Comparison of ENCODE assay signal across 19 cellular contexts in genomic region chr10:63008491-63008890, GRCh38.
DNase-seq lines count a peak whose midpoint lies in the region; ATAC-seq and TF ChIP-seq lines count a peak whose summit lies in the region.
"Had no signal": no experiment of that assay in that cellular context is flagged by ENCODE, and none has a peak within 500 bp of the region (broad histone marks: within the 10 kb centered on the region; RNA-seq: fewer than 3 reads in every experiment).

No MANE protein-coding gene starts in this region.

- TF ChIP-seq CTCF in OCI-LY7 (conservative IDR thresholded peaks at IDR 0.05; ENCODE audit: low read length) (peak; percentile 38), chondrocyte (IDR thresholded peaks at IDR 0.05) (peak; percentile 43), retinal pigment epithelial cell (conservative IDR thresholded peaks at IDR 0.05; ENCODE audit: low read depth, low read length) (peak; percentile 14), GM23338 (conservative IDR thresholded peaks at IDR 0.05; ENCODE audit: low read depth in 2 of 2) (no peak; a peak in 1 of 4 replicates)

- H3F3A ChIP-seq in GM23338 (replicated peaks; ENCODE audit: low read depth), result no peaks in the 10 kb centered on the region

- no peaks in the 10 kb centered on the region for H3K27me3 Mint-ChIP-seq in chondrocyte (ENCODE audit: low read depth)
- H3K27me3 Mint-ChIP-seq in GM23338 (ENCODE audit: insufficient read depth, low read depth, poor library complexity), result no peaks in the 10 kb centered on the region

- H3K9me3 Mint-ChIP-seq in chondrocyte (ENCODE audit: low read depth) (peaks cover 6% of the 10 kb centered on the region), GM23338 (no peaks in the 10 kb centered on the region)
- H3K9me3 Mint-ChIP-seq: CD14-positive monocyte had no signal

- H3K36me3 ChIP-seq in OCI-LY7 (ENCODE audit: insufficient read depth, low read length) (no peaks in the 10 kb centered on the region), GM23338 (ENCODE audit: insufficient read depth) (no peaks in the 10 kb centered on the region), MG63 (no peaks in the 10 kb centered on the region)
- H3K36me3 ChIP-seq: SJSA1 had no signal

- no peak overlapping the region for H3K4me3 ChIP-seq in OCI-LY7 (ENCODE audit: low read depth, low read length, poor library complexity, severe bottlenecking)
- no peak overlapping the region for H3K4me3 ChIP-seq in retinal pigment epithelial cell (ENCODE audit: low read length)
- no peak overlapping the region for H3K4me3 ChIP-seq in GM23338
- no peak overlapping the region for H3K4me3 ChIP-seq in MG63
- H3K4me3 ChIP-seq: PC-9, SJSA1 had no signal

- intact Hi-C loops in OCI-LY7 (cut with micrococcal nuclease; ENCODE audit: unreplicated experiment), result loop anchor here (5.0 kb wide), 1 partner anchor 149 kb away; no protein-coding TSS in a partner anchor

- H3K4me3 Mint-ChIP-seq in chondrocyte (ENCODE audit: unreplicated experiment) (no peak overlapping the region), GM23338 (no peak overlapping the region)
- H3K4me3 Mint-ChIP-seq: CD14-positive monocyte had no signal

- no peaks in the 10 kb centered on the region for H3K36me3 Mint-ChIP-seq in chondrocyte (ENCODE audit: low read depth)
- no peaks in the 10 kb centered on the region for H3K36me3 Mint-ChIP-seq in GM23338 (ENCODE audit: low read depth)
- H3K36me3 Mint-ChIP-seq: CD14-positive monocyte had no signal

- no peak for ATAC-seq in GM23338
- no peak for ATAC-seq in HG03175 (IDR thresholded peaks at IDR 0.05; ENCODE audit: unreplicated experiment)

- no peak overlapping the region for H3K27ac Mint-ChIP-seq in chondrocyte (ENCODE audit: unreplicated experiment)
- H3K27ac Mint-ChIP-seq in GM23338, result no peak overlapping the region
- H3K27ac Mint-ChIP-seq: CD14-positive monocyte had no signal

- H3K27me3 ChIP-seq in GM23338 (ENCODE audit: insufficient read depth), result no peaks in the 10 kb centered on the region
- peaks cover 7% of the 10 kb centered on the region; the same call in 1 of the 2 replicates for H3K27me3 ChIP-seq in MG63
- H3K27me3 ChIP-seq: SJSA1 had no signal

- peak; percentile 57 for DNase-seq in HT1080 (ENCODE audit: low read depth)
- DNase-seq in OCI-LY7 (ENCODE audit: low spot score), result no peak
- no peak for DNase-seq in chondrocyte (ENCODE audit: low spot score)
- no peak for DNase-seq in retinal pigment epithelial cell (ENCODE audit: low read depth)
- no peak for DNase-seq in GM23338 (ENCODE audit: low spot score)
- no peak for DNase-seq in MG63
- DNase-seq: DND-41, H7, IMR-90, NCI-H1417 treated with DMSO at 0.1 percent for 48 hours, NCI-H187 treated with DMSO at 0.1 percent for 48 hours, NCI-H226, NCI-H524, NCI-H82, PC-9 had no signal

- no peaks in the 10 kb centered on the region for H3K4me1 Mint-ChIP-seq in chondrocyte (ENCODE audit: low read depth)
- H3K4me1 Mint-ChIP-seq in GM23338, result no peaks in the 10 kb centered on the region; the same call in 2 of the 3 replicates
- H3K4me1 Mint-ChIP-seq: CD14-positive monocyte had no signal

- BruUV-seq in OCI-LY7 (replicated peaks; lab: Mats Ljungman, UMichigan), result no TSS peak

- no peaks in the 10 kb centered on the region for H3K9me3 ChIP-seq in OCI-LY7 (ENCODE audit: low read length)
- H3K9me3 ChIP-seq in MG63, result no peaks in the 10 kb centered on the region
- H3K9me3 ChIP-seq: SJSA1 had no signal

- H2AFZ ChIP-seq in OCI-LY7 (ENCODE audit: low read length) (no peak overlapping the region), GM23338 (no peak overlapping the region)
- H2AFZ ChIP-seq: PC-9 had no signal

- H3K4me2 ChIP-seq in OCI-LY7 (ENCODE audit: low read length) (no peak overlapping the region), GM23338 (no peak overlapping the region)
- H3K4me2 ChIP-seq: PC-9 had no signal

- H4K20me1 ChIP-seq in OCI-LY7 (ENCODE audit: insufficient read depth, low read length) (no peaks in the 10 kb centered on the region), GM23338 (replicated peaks; ENCODE audit: insufficient read depth) (no peaks in the 10 kb centered on the region)

- POLR2A ChIA-PET in OCI-LY7 (lab: Charles Lee), result no interaction called here

- H3K4me1 ChIP-seq in OCI-LY7 (ENCODE audit: insufficient read depth, low read length, poor library complexity, severe bottlenecking) (no peaks in the 10 kb centered on the region), GM23338 (ENCODE audit: insufficient read depth) (no peaks in the 10 kb centered on the region)

- H3K79me2 ChIP-seq in OCI-LY7 (ENCODE audit: insufficient read depth, low read depth, low read length) (no peaks in the 10 kb centered on the region), GM23338 (replicated peaks; ENCODE audit: insufficient read depth) (no peaks in the 10 kb centered on the region)

- CTCF ChIA-PET in OCI-LY7 (lab: Charles Lee; ENCODE audit: unreplicated experiment), result no interaction called here

- no peak overlapping the region for H3K27ac ChIP-seq in OCI-LY7 (ENCODE audit: low read depth, low read length, poor library complexity, severe bottlenecking)
- no peak overlapping the region for H3K27ac ChIP-seq in GM23338 (ENCODE audit: low read depth)
- H3K27ac ChIP-seq: HL-60, PC-9, SJSA1 had no signal

- H3K9me2 ChIP-seq in OCI-LY7 (ENCODE audit: insufficient read depth, low read length) (no peaks in the 10 kb centered on the region), GM23338 (ENCODE audit: insufficient read depth) (no peaks in the 10 kb centered on the region)

TF ChIP-seq in GM23338, 12 proteins besides CTCF, POLR2A, EP300 and RAD21 (continues in another document):
- TF ChIP-seq EZH2phosphoT487 (IDR thresholded peaks at IDR 0.05; ENCODE audit: unreplicated experiment) (no peak), JUNB (IDR thresholded peaks at IDR 0.05; ENCODE audit: unreplicated experiment) (no peak), POLR2AphosphoS5 (IDR thresholded peaks at IDR 0.05; ENCODE audit: low read depth) (no peak), CREB1 (CRISPR knock-in tag; IDR thresholded peaks at IDR 0.05; ENCODE audit: low read depth) (no peak), NANOG (IDR thresholded peaks at IDR 0.05; ENCODE audit: borderline replicate concordance) (no peak), STAT1 (IDR thresholded peaks at IDR 0.05; ENCODE audit: unreplicated experiment) (no peak), ZNF114 (CRISPR knock-in tag; IDR thresholded peaks at IDR 0.05) (no peak), ZNF331 (CRISPR knock-in tag; IDR thresholded peaks at IDR 0.05; ENCODE audit: low read depth) (no peak)
- TF ChIP-seq, protein P1, sequence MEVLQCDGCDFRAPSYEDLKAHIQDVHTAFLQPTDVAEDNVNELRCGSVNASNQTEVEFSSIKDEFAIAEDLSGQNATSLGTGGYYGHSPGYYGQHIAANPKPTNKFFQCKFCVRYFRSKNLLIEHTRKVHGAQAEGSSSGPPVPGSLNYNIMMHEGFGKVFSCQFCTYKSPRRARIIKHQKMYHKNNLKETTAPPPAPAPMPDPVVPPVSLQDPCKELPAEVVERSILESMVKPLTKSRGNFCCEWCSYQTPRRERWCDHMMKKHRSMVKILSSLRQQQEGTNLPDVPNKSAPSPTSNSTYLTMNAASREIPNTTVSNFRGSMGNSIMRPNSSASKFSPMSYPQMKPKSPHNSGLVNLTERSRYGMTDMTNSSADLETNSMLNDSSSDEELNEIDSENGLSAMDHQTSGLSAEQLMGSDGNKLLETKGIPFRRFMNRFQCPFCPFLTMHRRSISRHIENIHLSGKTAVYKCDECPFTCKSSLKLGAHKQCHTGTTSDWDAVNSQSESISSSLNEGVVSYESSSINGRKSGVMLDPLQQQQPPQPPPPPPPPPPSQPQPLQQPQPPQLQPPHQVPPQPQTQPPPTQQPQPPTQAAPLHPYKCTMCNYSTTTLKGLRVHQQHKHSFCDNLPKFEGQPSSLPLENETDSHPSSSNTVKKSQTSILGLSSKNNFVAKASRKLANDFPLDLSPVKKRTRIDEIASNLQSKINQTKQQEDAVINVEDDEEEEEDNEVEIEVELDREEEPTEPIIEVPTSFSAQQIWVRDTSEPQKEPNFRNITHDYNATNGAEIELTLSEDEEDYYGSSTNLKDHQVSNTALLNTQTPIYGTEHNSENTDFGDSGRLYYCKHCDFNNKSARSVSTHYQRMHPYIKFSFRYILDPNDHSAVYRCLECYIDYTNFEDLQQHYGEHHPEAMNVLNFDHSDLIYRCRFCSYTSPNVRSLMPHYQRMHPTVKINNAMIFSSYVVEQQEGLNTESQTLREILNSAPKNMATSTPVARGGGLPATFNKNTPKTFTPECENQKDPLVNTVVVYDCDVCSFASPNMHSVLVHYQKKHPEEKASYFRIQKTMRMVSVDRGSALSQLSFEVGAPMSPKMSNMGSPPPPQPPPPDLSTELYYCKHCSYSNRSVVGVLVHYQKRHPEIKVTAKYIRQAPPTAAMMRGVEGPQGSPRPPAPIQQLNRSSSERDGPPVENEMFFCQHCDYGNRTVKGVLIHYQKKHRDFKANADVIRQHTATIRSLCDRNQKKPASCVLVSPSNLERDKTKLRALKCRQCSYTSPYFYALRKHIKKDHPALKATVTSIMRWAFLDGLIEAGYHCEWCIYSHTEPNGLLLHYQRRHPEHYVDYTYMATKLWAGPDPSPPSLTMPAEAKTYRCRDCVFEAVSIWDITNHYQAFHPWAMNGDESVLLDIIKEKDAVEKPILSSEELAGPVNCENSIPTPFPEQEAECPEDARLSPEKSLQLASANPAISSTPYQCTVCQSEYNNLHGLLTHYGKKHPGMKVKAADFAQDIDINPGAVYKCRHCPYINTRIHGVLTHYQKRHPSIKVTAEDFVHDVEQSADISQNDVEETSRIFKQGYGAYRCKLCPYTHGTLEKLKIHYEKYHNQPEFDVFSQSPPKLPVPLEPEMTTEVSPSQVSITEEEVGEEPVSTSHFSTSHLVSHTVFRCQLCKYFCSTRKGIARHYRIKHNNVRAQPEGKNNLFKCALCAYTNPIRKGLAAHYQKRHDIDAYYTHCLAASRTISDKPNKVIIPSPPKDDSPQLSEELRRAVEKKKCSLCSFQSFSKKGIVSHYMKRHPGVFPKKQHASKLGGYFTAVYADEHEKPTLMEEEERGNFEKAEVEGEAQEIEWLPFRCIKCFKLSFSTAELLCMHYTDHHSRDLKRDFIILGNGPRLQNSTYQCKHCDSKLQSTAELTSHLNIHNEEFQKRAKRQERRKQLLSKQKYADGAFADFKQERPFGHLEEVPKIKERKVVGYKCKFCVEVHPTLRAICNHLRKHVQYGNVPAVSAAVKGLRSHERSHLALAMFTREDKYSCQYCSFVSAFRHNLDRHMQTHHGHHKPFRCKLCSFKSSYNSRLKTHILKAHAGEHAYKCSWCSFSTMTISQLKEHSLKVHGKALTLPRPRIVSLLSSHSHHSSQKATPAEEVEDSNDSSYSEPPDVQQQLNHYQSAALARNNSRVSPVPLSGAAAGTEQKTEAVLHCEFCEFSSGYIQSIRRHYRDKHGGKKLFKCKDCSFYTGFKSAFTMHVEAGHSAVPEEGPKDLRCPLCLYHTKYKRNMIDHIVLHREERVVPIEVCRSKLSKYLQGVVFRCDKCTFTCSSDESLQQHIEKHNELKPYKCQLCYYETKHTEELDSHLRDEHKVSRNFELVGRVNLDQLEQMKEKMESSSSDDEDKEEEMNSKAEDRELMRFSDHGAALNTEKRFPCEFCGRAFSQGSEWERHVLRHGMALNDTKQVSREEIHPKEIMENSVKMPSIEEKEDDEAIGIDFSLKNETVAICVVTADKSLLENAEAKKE (CRISPR knock-in tag; IDR thresholded peaks at IDR 0.05), result no peak

Comparison
In these comparisons a context has a peak if more than half of its experiments do, and no peak if none do; other contexts are left out.
1. CTCF ChIP-seq: peak in OCI-LY7 (single experiment), chondrocyte (single experiment) and retinal pigment epithelial cell (single experiment); none in GM23338 (0 of 2).